27 cellular contexts compared by ENCODE assay signal in genomic region chr2:197486175-197486574, GRCh38. TPM values are rescaled to one million over a fixed set of nuclear protein-coding genes. Genes with fewer than 3 reads are reported as not detected.
DNase-seq lines count a peak whose midpoint lies in the region; ATAC-seq, FAIRE-seq and TF ChIP-seq lines count a peak whose summit lies in the region.
"Had no signal": no experiment of that assay in that cellular context is flagged by ENCODE, and none has a peak within 500 bp of the region (broad histone marks: within the 10 kb centered on the region; RNA-seq: fewer than 3 reads in every experiment).

No MANE protein-coding gene starts in this region.

- H3K27me3 Mint-ChIP-seq in CD8-positive, alpha-beta memory T cell: no peaks in the 10 kb centered on the region
- H3K27me3 Mint-ChIP-seq: activated CD4-positive, alpha-beta memory T cell treated with anti-CD3 and anti-CD28 coated beads for 36 hours; stimulated activated memory B cell treated with anti-CD40 and anti-IgM and Interleukin-4, amounts not matched to agents 10 μg/mL and 1 μg/mL and 100 μg/mL, for 72 hours had no signal

- WGBS in K562 (ENCODE audit: insufficient coverage, low coverage, missing lambda C conversion rate): 80% methylated on average over 2 of the region's 2 CpGs

- peaks cover 28% of the 10 kb centered on the region for H3K36me3 ChIP-seq in CD8-positive, alpha-beta memory T cell (ENCODE audit: insufficient read depth, low read length)
- H3K36me3 ChIP-seq in K562 (ENCODE audit: control insufficient read depth, insufficient read depth, low read length): peaks cover 51% of the 10 kb centered on the region

- H3K36me3 Mint-ChIP-seq in CD8-positive, alpha-beta memory T cell: peaks cover 21 to 77% (median 30%) of the 10 kb centered on the region in 3 donors

- no peak for TF ChIP-seq POLR2A in K562 (conservative IDR thresholded peaks at IDR 0.05)

- H3K27ac ChIP-seq in 22Rv1 (peak overlapping the region; percentile 63), K562 (ENCODE audit: extremely low read depth, low read depth, low read length) (no peak overlapping the region)
- no peak overlapping the region for H3K27ac ChIP-seq in CD8-positive, alpha-beta memory T cell (ENCODE audit: low read depth, low read length)
- H3K27ac ChIP-seq: BLaER1 treated with 17β-estradiol and CSF1 and Interleukin-3, amounts not matched to agents 10 nM and 100 nM; hepatocyte; pancreas; suprapubic skin; upper lobe of left lung had no signal

- DNase-seq in CD8-positive, alpha-beta memory T cell: no peak
- no peak for DNase-seq in K562 (ENCODE audit: extremely low read depth in 1 of 4, low spot score in 3 of 4)
- DNase-seq in T-helper 2 cell: no peak
- no peak for DNase-seq in mesenteric fat pad (ENCODE audit: low spot score)
- DNase-seq: activated CD4-positive, alpha-beta memory T cell treated with anti-CD3 and anti-CD28 coated beads for 36 hours; activated CD4-positive, alpha-beta T cell treated with anti-CD3 and anti-CD28 coated beads for 1 hour; COR-L47; DND-41; GF-D8; HCEC 1CT; NCI-H1436; NCI-H2081 treated with DMSO at 0.1 percent for 48 hours; NCI-H2227 treated with DMSO at 0.1 percent for 48 hours; NCI-H526; pancreas; Right ventricle myocardium superior; upper lobe of left lung had no signal

- in situ Hi-C loops in K562 (cut with MboI): no loop called here

- H3K4me3 Mint-ChIP-seq in CD8-positive, alpha-beta memory T cell: no peak overlapping the region
- H3K4me3 Mint-ChIP-seq: activated CD4-positive, alpha-beta memory T cell treated with anti-CD3 and anti-CD28 coated beads for 36 hours; neural crest cell; stimulated activated memory B cell treated with anti-CD40 and anti-IgM and Interleukin-4, amounts not matched to agents 10 μg/mL and 1 μg/mL and 100 μg/mL, for 72 hours had no signal

- H3K4me1 ChIP-seq in CD8-positive, alpha-beta memory T cell (ENCODE audit: insufficient read depth, low read length): no peaks in the 10 kb centered on the region
- no peaks in the 10 kb centered on the region for H3K4me1 ChIP-seq in K562 (replicated peaks in 1 of 2; ENCODE audit: control insufficient read depth in 2 of 2, insufficient read depth in 2 of 2, low read length in 2 of 2)
- H3K4me1 ChIP-seq: BLaER1 treated with 17β-estradiol and CSF1 and Interleukin-3, amounts not matched to agents 10 nM and 100 nM; pancreas; suprapubic skin; upper lobe of left lung had no signal

- H3K4me2 ChIP-seq in K562 (ENCODE audit: insufficient read depth, low read length): no peak overlapping the region
- H3K4me2 ChIP-seq: BLaER1 treated with 17β-estradiol and CSF1 and Interleukin-3, amounts not matched to agents 10 nM and 100 nM; hepatocyte had no signal

- H3K4me3 ChIP-seq in CD8-positive, alpha-beta memory T cell (ENCODE audit: low read length): no peak overlapping the region
- H3K4me3 ChIP-seq in K562: no peak overlapping the region
- H3K4me3 ChIP-seq: BLaER1 treated with 17β-estradiol and CSF1 and Interleukin-3, amounts not matched to agents 10 nM and 100 nM; cardiac muscle cell; hepatocyte; lung; pancreas; suprapubic skin; upper lobe of left lung had no signal

- CTCF ChIA-PET in CD8-positive, alpha-beta memory T cell (lab: Charles Lee): no interaction called here
- CTCF ChIA-PET in K562 (lab: Yijun Ruan, JAX; ENCODE audit: low intra/inter-chr PET ratio): no interaction called here

- TF ChIP-seq EP300 in K562 (IDR thresholded peaks at IDR 0.05; ENCODE audit: low read length): no peak

- no peaks in the 10 kb centered on the region for H3K27me3 ChIP-seq in CD8-positive, alpha-beta memory T cell (ENCODE audit: insufficient read depth, low read length, poor library complexity, severe bottlenecking)
- no peaks in the 10 kb centered on the region for H3K27me3 ChIP-seq in K562 (ENCODE audit: control insufficient read depth in 2 of 2, insufficient read depth in 2 of 2, low read length in 2 of 2)
- H3K27me3 ChIP-seq: BLaER1 treated with 17β-estradiol and CSF1 and Interleukin-3, amounts not matched to agents 10 nM and 100 nM; cardiac muscle cell; hepatocyte; pancreas; suprapubic skin; upper lobe of left lung had no signal

- no peaks in the 10 kb centered on the region for H3K9me1 ChIP-seq in K562 (ENCODE audit: control insufficient read depth, insufficient read depth, low read length)

- no peak for FAIRE-seq in K562 (lab: Jason Lieb, UNC)
- FAIRE-seq: astrocyte, colon, pancreas had no signal

- BruUV-seq in K562 (replicated peaks; lab: Mats Ljungman, UMichigan): no TSS peak

- peaks cover 0 to under 1% (median 0%) of the 10 kb centered on the region in 3 donors for H3K4me1 Mint-ChIP-seq in CD8-positive, alpha-beta memory T cell
- H3K4me1 Mint-ChIP-seq: neural crest cell; stimulated activated memory B cell treated with anti-CD40 and anti-IgM and Interleukin-4, amounts not matched to agents 10 μg/mL and 1 μg/mL and 100 μg/mL, for 72 hours had no signal

- peak overlapping the region in 6 of 8 donors; percentile 9 to 68 (median 48) for H3K27ac Mint-ChIP-seq in CD8-positive, alpha-beta memory T cell
- H3K27ac Mint-ChIP-seq: activated CD4-positive, alpha-beta memory T cell treated with anti-CD3 and anti-CD28 coated beads for 36 hours had no signal

- no peak overlapping the region for H2AFZ ChIP-seq in K562 (ENCODE audit: low read depth, low read length)
- H2AFZ ChIP-seq: hepatocyte had no signal

- no peak for TF ChIP-seq CTCF in 22Rv1 (IDR thresholded peaks at IDR 0.05)
- TF ChIP-seq CTCF in K562 (IDR thresholded peaks at IDR 0.05 in 2 of 3, conservative IDR thresholded peaks at IDR 0.05 in 1 of 3; ENCODE audit: insufficient read depth in 2 of 3, low read depth in 1 of 3, low read length in 3 of 3): no peak

- intact Hi-C loops in K562 (cut with micrococcal nuclease): no loop called here

- H3K79me2 ChIP-seq in K562 (ENCODE audit: control insufficient read depth, insufficient read depth, low read length): peaks cover 7% of the 10 kb centered on the region; the same call in 1 of the 3 replicates

- H4K20me1 ChIP-seq in K562 (replicated peaks; ENCODE audit: control insufficient read depth, insufficient read depth, low read length): no peaks in the 10 kb centered on the region

- H3K9me3 ChIP-seq in CD8-positive, alpha-beta memory T cell (ENCODE audit: low read length): no peaks in the 10 kb centered on the region
- H3K9me3 ChIP-seq in K562 (replicated peaks; ENCODE audit: control insufficient read depth, insufficient read depth, low read depth, low read length): peaks cover 2% of the 10 kb centered on the region; the same call in 1 of the 2 replicates

- no peak for TF ChIP-seq RAD21 in K562 (CRISPR knock-in tag; conservative IDR thresholded peaks at IDR 0.05 in 1 of 2, IDR thresholded peaks at IDR 0.05 in 1 of 2)

- peaks cover 0 to 16% (median 8%) of the 10 kb centered on the region in 5 donors for H3K9me3 Mint-ChIP-seq in CD8-positive, alpha-beta memory T cell

- H3K9ac ChIP-seq in K562 (ENCODE audit: insufficient read depth in 1 of 2, low read depth in 2 of 2, low read length in 2 of 2): no peak overlapping the region
- H3K9ac ChIP-seq: BLaER1 treated with 17β-estradiol and CSF1 and Interleukin-3, amounts not matched to agents 10 nM and 100 nM had no signal

- peak; percentile 16 for ATAC-seq in K562
- ATAC-seq: pancreas; stimulated activated memory B cell treated with anti-CD40 and anti-IgM and Interleukin-4, amounts not matched to agents 10 μg/mL and 1 μg/mL and 100 μg/mL, for 72 hours had no signal

- POLR2A ChIA-PET in CD8-positive, alpha-beta memory T cell (lab: Charles Lee): no interaction called here
- POLR2A ChIA-PET in K562 (lab: Yijun Ruan, JAX): interaction anchor here (1.0 to 1.9 kb wide), 2 partner anchors 9 to 26 kb away, joined by 3 to 5 read pairs; no protein-coding TSS in a partner anchor

RNA-seq across cellular contexts. Expression of gene HSPD1, which starts 13.5 kb away (rescaled TPM):
- total RNA-seq in CD8-positive, alpha-beta memory T cell: 1,000 to 10,000 TPM; 1,152 to 1,183 TPM
- 110 TPM for polyA plus RNA-seq in CD8-positive, alpha-beta memory T cell
- 178 and 396 TPM in 2 replicates for total RNA-seq in K562 (2011; cell fraction: chromatin; rRNA removed; ENCODE audit: low replicate concordance)
- total RNA-seq in K562 (2011; cell fraction: nucleolus; rRNA removed): 123 and 133 TPM in 2 replicates
- 166 and 176 TPM in 2 replicates for total RNA-seq in K562 (2011; cell fraction: nucleoplasm; rRNA removed)
- total RNA-seq in K562 (2014; rRNA removed): 398 and 400 TPM in 2 replicates
- total RNA-seq in K562 (2014; rRNA removed; fragmentation: Illumina TruSeq; extraction: Trizol): 816 and 890 TPM in 2 replicates
- 663 and 710 TPM in 2 replicates for total RNA-seq in K562 (2015; rRNA removed; fragmentation: Illumina TruSeq; extraction: Trizol)
- total RNA-seq in K562 (2021): 561 and 583 TPM in 2 replicates
- polyA plus RNA-seq in K562 (2011; rRNA removed): 411 and 575 TPM in 2 replicates
- 100 and 172 TPM in 2 replicates for polyA plus RNA-seq in K562 (2011; cell fraction: cytosol; rRNA removed)
- 163 and 169 TPM in 2 replicates for polyA plus RNA-seq in K562 (2011; cell fraction: nucleus; rRNA removed)
- 361 and 520 TPM in 2 replicates for polyA plus RNA-seq in K562 (2012)
- 654 and 736 TPM in 2 replicates for polyA plus RNA-seq in K562 (2014; fragmentation: Illumina TruSeq; extraction: Trizol)
- polyA plus RNA-seq in K562 (2014; fragmentation: Nextera tagmentation; extraction: Ambion mirVana): 1,000 to 10,000 TPM in 1 of 2 experiments, 100 to 1,000 TPM in 1; 622 to 1,014 TPM
- polyA plus RNA-seq in K562 (2014; rRNA removed): 508 and 510 TPM in 2 replicates
- polyA minus RNA-seq in K562 (2011; rRNA and poly(A)+ RNA removed): 835 and 848 TPM in 2 replicates
- polyA minus RNA-seq in K562 (2011; cell fraction: cytosol; rRNA and poly(A)+ RNA removed): 305 and 355 TPM in 2 replicates
- polyA minus RNA-seq in K562 (2011; cell fraction: nucleus; rRNA and poly(A)+ RNA removed): 151 and 279 TPM in 2 replicates
- 234 TPM for total RNA-seq in mesenteric fat pad

RNA-seq across cellular contexts. Expression of gene HSPE1, which starts 14.0 kb away (rescaled TPM):
- 100 to 1,000 TPM; 449 to 476 TPM for total RNA-seq in CD8-positive, alpha-beta memory T cell
- 141 TPM for polyA plus RNA-seq in CD8-positive, alpha-beta memory T cell
- total RNA-seq in K562 (2011; cell fraction: chromatin; rRNA removed; ENCODE audit: low replicate concordance): 32.0 and 68.8 TPM in 2 replicates
- total RNA-seq in K562 (2011; cell fraction: nucleolus; rRNA removed): 34.5 and 38.0 TPM in 2 replicates
- 51.1 and 56.8 TPM in 2 replicates for total RNA-seq in K562 (2011; cell fraction: nucleoplasm; rRNA removed)
- total RNA-seq in K562 (2014; rRNA removed) (395 and 427 TPM in 2 replicates), K562 (2014; rRNA removed; fragmentation: Illumina TruSeq; extraction: Trizol) (649 and 664 TPM in 2 replicates), K562 (2015; rRNA removed; fragmentation: Illumina TruSeq; extraction: Trizol) (576 and 612 TPM in 2 replicates), K562 (2021) (223 and 261 TPM in 2 replicates), mesenteric fat pad (95.8 TPM)
- polyA plus RNA-seq in K562 (2011; rRNA removed) (267 and 371 TPM in 2 replicates), K562 (2014; fragmentation: Illumina TruSeq; extraction: Trizol) (574 and 695 TPM in 2 replicates), K562 (2014; fragmentation: Nextera tagmentation; extraction: Ambion mirVana) (1,000 to 10,000 TPM in 1 of 2 experiments, 100 to 1,000 TPM in 1; 880 to 1,007 TPM), K562 (2014; rRNA removed) (843 and 986 TPM in 2 replicates)
- polyA plus RNA-seq in K562 (2011; cell fraction: cytosol; rRNA removed): 41.1 and 116 TPM in 2 replicates
- 31.9 and 45.6 TPM in 2 replicates for polyA plus RNA-seq in K562 (2011; cell fraction: nucleus; rRNA removed)
- 140 and 1,187 TPM in 2 replicates for polyA plus RNA-seq in K562 (2012)
- polyA minus RNA-seq in K562 (2011; rRNA and poly(A)+ RNA removed): 192 and 215 TPM in 2 replicates
- polyA minus RNA-seq in K562 (2011; cell fraction: cytosol; rRNA and poly(A)+ RNA removed): 29.0 and 38.2 TPM in 2 replicates
- 30.8 and 50.2 TPM in 2 replicates for polyA minus RNA-seq in K562 (2011; cell fraction: nucleus; rRNA and poly(A)+ RNA removed)

RNA-seq across cellular contexts. Expression of gene MOB4, which starts 29.7 kb away (rescaled TPM):
- 10 to 100 TPM; 21.9 to 26.2 TPM for total RNA-seq in CD8-positive, alpha-beta memory T cell
- 26.1 TPM for polyA plus RNA-seq in CD8-positive, alpha-beta memory T cell
- total RNA-seq in K562 (2011; cell fraction: chromatin; rRNA removed; ENCODE audit: low replicate concordance): 5.9 and 15.8 TPM in 2 replicates
- total RNA-seq in K562 (2011; cell fraction: nucleolus; rRNA removed): 3.4 and 3.8 TPM in 2 replicates
- 8.1 and 16.6 TPM in 2 replicates for total RNA-seq in K562 (2011; cell fraction: nucleoplasm; rRNA removed)
- 12.2 and 13.5 TPM in 2 replicates for total RNA-seq in K562 (2014; rRNA removed)
- 27.7 and 31.3 TPM in 2 replicates for total RNA-seq in K562 (2014; rRNA removed; fragmentation: Illumina TruSeq; extraction: Trizol)
- total RNA-seq in K562 (2015; rRNA removed; fragmentation: Illumina TruSeq; extraction: Trizol): 18.1 and 21.0 TPM in 2 replicates
- 13.8 and 16.8 TPM in 2 replicates for total RNA-seq in K562 (2021)
- 15.3 and 25.6 TPM in 2 replicates for polyA plus RNA-seq in K562 (2011; rRNA removed)
- 4.9 and 10.9 TPM in 2 replicates for polyA plus RNA-seq in K562 (2011; cell fraction: cytosol; rRNA removed)
- 2.2 and 3.5 TPM in 2 replicates for polyA plus RNA-seq in K562 (2011; cell fraction: nucleus; rRNA removed)
- polyA plus RNA-seq in K562 (2012): 22.2 and 27.7 TPM in 2 replicates
- 17.4 and 17.7 TPM in 2 replicates for polyA plus RNA-seq in K562 (2014; fragmentation: Illumina TruSeq; extraction: Trizol)
- polyA plus RNA-seq in K562 (2014; fragmentation: Nextera tagmentation; extraction: Ambion mirVana): 10 to 100 TPM; 29.6 to 30.8 TPM
- 20.4 and 22.2 TPM in 2 replicates for polyA plus RNA-seq in K562 (2014; rRNA removed)
- polyA minus RNA-seq in K562 (2011; rRNA and poly(A)+ RNA removed): 23.7 and 28.7 TPM in 2 replicates
- 3.3 and 6.0 TPM in 2 replicates for polyA minus RNA-seq in K562 (2011; cell fraction: cytosol; rRNA and poly(A)+ RNA removed)
- polyA minus RNA-seq in K562 (2011; cell fraction: nucleus; rRNA and poly(A)+ RNA removed): 4.4 and 5.3 TPM in 2 replicates
- total RNA-seq in mesenteric fat pad: 24.3 TPM

RNA-seq across cellular contexts. Expression of gene COQ10B, which starts 32.8 kb away (rescaled TPM):
- total RNA-seq in CD8-positive, alpha-beta memory T cell: 10 to 100 TPM; 23.4 to 23.7 TPM
- polyA plus RNA-seq in CD8-positive, alpha-beta memory T cell: 42.6 TPM
- total RNA-seq in K562 (2011; cell fraction: chromatin; rRNA removed; ENCODE audit: low replicate concordance): 8.4 and 11.7 TPM in 2 replicates
- 7.0 and 9.7 TPM in 2 replicates for total RNA-seq in K562 (2011; cell fraction: nucleolus; rRNA removed)
- total RNA-seq in K562 (2011; cell fraction: nucleoplasm; rRNA removed): 10.8 and 22.4 TPM in 2 replicates
- total RNA-seq in K562 (2014; rRNA removed): 6.9 and 7.6 TPM in 2 replicates
- total RNA-seq in K562 (2014; rRNA removed; fragmentation: Illumina TruSeq; extraction: Trizol): 13.1 and 15.9 TPM in 2 replicates
- total RNA-seq in K562 (2015; rRNA removed; fragmentation: Illumina TruSeq; extraction: Trizol): 10.8 and 11.1 TPM in 2 replicates
- 8.5 and 9.8 TPM in 2 replicates for total RNA-seq in K562 (2021)
- polyA plus RNA-seq in K562 (2011; rRNA removed): 1.8 and 3.1 TPM in 2 replicates
- 0.86 and 1.4 TPM in 2 replicates for polyA plus RNA-seq in K562 (2011; cell fraction: cytosol; rRNA removed)
- 1.5 and 1.9 TPM in 2 replicates for polyA plus RNA-seq in K562 (2011; cell fraction: nucleus; rRNA removed)
- 6.8 and 10.0 TPM in 2 replicates for polyA plus RNA-seq in K562 (2012)
- polyA plus RNA-seq in K562 (2014; fragmentation: Illumina TruSeq; extraction: Trizol): 8.8 and 9.7 TPM in 2 replicates
- 1 to 10 TPM; 7.2 to 7.7 TPM for polyA plus RNA-seq in K562 (2014; fragmentation: Nextera tagmentation; extraction: Ambion mirVana)
- polyA plus RNA-seq in K562 (2014; rRNA removed): 7.1 and 9.3 TPM in 2 replicates
- 4.2 and 4.7 TPM in 2 replicates for polyA minus RNA-seq in K562 (2011; rRNA and poly(A)+ RNA removed)
- polyA minus RNA-seq in K562 (2011; cell fraction: cytosol; rRNA and poly(A)+ RNA removed): 1.1 and 1.7 TPM in 2 replicates
- 5.7 and 8.9 TPM in 2 replicates for polyA minus RNA-seq in K562 (2011; cell fraction: nucleus; rRNA and poly(A)+ RNA removed)
- 38.2 TPM for total RNA-seq in mesenteric fat pad

RNA-seq across cellular contexts. Expression of gene SF3B1, which starts 51.3 kb away (rescaled TPM):
- total RNA-seq in CD8-positive, alpha-beta memory T cell: 100 to 1,000 TPM; 281 to 287 TPM
- 153 TPM for polyA plus RNA-seq in CD8-positive, alpha-beta memory T cell
- total RNA-seq in K562 (2011; cell fraction: chromatin; rRNA removed; ENCODE audit: low replicate concordance): 275 and 561 TPM in 2 replicates
- total RNA-seq in K562 (2011; cell fraction: nucleolus; rRNA removed): 81.5 and 115 TPM in 2 replicates
- total RNA-seq in K562 (2011; cell fraction: nucleoplasm; rRNA removed): 184 and 196 TPM in 2 replicates
- total RNA-seq in K562 (2014; rRNA removed) (96.2 and 118 TPM in 2 replicates), K562 (2014; rRNA removed; fragmentation: Illumina TruSeq; extraction: Trizol) (209 and 283 TPM in 2 replicates), K562 (2015; rRNA removed; fragmentation: Illumina TruSeq; extraction: Trizol) (168 and 176 TPM in 2 replicates), K562 (2021) (180 and 182 TPM in 2 replicates), mesenteric fat pad (206 TPM)
- polyA plus RNA-seq in K562 (2011; rRNA removed) (340 and 377 TPM in 2 replicates), K562 (2014; fragmentation: Illumina TruSeq; extraction: Trizol) (238 and 243 TPM in 2 replicates), K562 (2014; fragmentation: Nextera tagmentation; extraction: Ambion mirVana) (100 to 1,000 TPM; 125 to 177 TPM), K562 (2014; rRNA removed) (144 and 145 TPM in 2 replicates)
- polyA plus RNA-seq in K562 (2011; cell fraction: cytosol; rRNA removed): 104 and 199 TPM in 2 replicates
- polyA plus RNA-seq in K562 (2011; cell fraction: nucleus; rRNA removed): 387 and 786 TPM in 2 replicates
- 124 and 183 TPM in 2 replicates for polyA plus RNA-seq in K562 (2012)
- polyA minus RNA-seq in K562 (2011; rRNA and poly(A)+ RNA removed): 859 and 924 TPM in 2 replicates
- 67.3 and 81.8 TPM in 2 replicates for polyA minus RNA-seq in K562 (2011; cell fraction: cytosol; rRNA and poly(A)+ RNA removed)
- polyA minus RNA-seq in K562 (2011; cell fraction: nucleus; rRNA and poly(A)+ RNA removed): 130 and 336 TPM in 2 replicates
